ENCODE assay signal across 16 cellular contexts in the genomic region with DNA sequence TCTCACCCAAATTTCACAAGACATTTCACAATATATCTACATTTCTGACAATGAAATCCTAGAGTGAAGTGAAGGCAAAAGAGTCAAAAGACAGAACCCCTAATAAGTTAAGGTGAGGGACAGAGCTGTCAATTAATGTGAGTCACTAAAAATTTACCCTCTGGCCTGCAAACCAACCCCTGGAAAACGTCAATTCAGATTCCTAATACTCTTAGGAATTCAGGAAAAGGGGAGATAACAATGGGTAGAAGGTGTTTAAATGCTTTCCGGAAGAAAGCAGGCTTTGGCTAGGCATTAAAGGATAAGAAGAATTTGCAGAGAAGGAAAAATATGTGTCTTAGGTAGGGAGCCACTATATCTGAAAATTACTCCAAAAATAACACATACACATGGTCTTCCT.
DNase-seq lines count a peak whose midpoint lies in the region; ATAC-seq and TF ChIP-seq lines count a peak whose summit lies in the region.
"Had no signal": no experiment of that assay in that cellular context is flagged by ENCODE, and none has a peak within 500 bp of the region (broad histone marks: within the 10 kb centered on the region; RNA-seq: fewer than 3 reads in every experiment).

No MANE protein-coding gene starts in this region.

- H3K79me2 ChIP-seq in mesendoderm (ENCODE audit: control insufficient read depth, insufficient read depth, low read length), result no peaks in the 10 kb centered on the region

- no peak overlapping the region for H3K18ac ChIP-seq in mesendoderm (ENCODE audit: low read length)

- H3K4me3 ChIP-seq in HUES64 (ENCODE audit: low read length), result no peak overlapping the region
- no peak overlapping the region for H3K4me3 ChIP-seq in RWPE2 (ENCODE audit: severe bottlenecking)
- no peak overlapping the region for H3K4me3 ChIP-seq in mesendoderm (ENCODE audit: low read length)

- no peak overlapping the region for H2BK120ac ChIP-seq in mesendoderm (ENCODE audit: low read depth, low read length)

- no peak overlapping the region for H3K56ac ChIP-seq in mesendoderm (ENCODE audit: low read length)

- no peak overlapping the region for H2BK15ac ChIP-seq in mesendoderm (replicated peaks; ENCODE audit: low read depth)

- H3K27me3 ChIP-seq in HUES64 (ENCODE audit: insufficient read depth, low read length) (no peaks in the 10 kb centered on the region), RWPE2 (ENCODE audit: insufficient read depth, poor library complexity, severe bottlenecking) (no peaks in the 10 kb centered on the region), mesendoderm (ENCODE audit: insufficient read depth, low read length, poor library complexity) (no peaks in the 10 kb centered on the region)

- H4K5ac ChIP-seq in mesendoderm (ENCODE audit: low read length), result no peak overlapping the region

- peak overlapping the region; percentile 25; the same call in 1 of the 2 replicates for H3K27ac ChIP-seq in HUES64 (ENCODE audit: low read depth, low read length)
- H3K27ac ChIP-seq in RWPE2 (ENCODE audit: poor library complexity, severe bottlenecking), result peak overlapping the region; percentile 48
- H3K27ac ChIP-seq in mesendoderm (ENCODE audit: low read depth, low read length), result no peak overlapping the region

- H3K4ac ChIP-seq in mesendoderm (ENCODE audit: low read depth, low read length), result no peak overlapping the region

- H2BK5ac ChIP-seq in mesendoderm (ENCODE audit: low read length), result no peak overlapping the region

- no peak overlapping the region for H4K8ac ChIP-seq in mesendoderm (ENCODE audit: low read depth, low read length)

- ATAC-seq in RWPE2 (ENCODE audit: low read depth) (peak; percentile 85), HG03469 (IDR thresholded peaks at IDR 0.05; ENCODE audit: unreplicated experiment) (no peak)

- no peak overlapping the region for H3K4me2 ChIP-seq in mesendoderm (ENCODE audit: low read length)

- peaks cover 35% of the 10 kb centered on the region for H3K4me1 ChIP-seq in HUES64 (ENCODE audit: insufficient read depth, low read length)
- H3K4me1 ChIP-seq in RWPE2 (ENCODE audit: insufficient read depth, poor library complexity, severe bottlenecking), result peaks cover 7% of the 10 kb centered on the region
- no peaks in the 10 kb centered on the region for H3K4me1 ChIP-seq in mesendoderm (ENCODE audit: control insufficient read depth, low read depth, low read length)

- H3K9ac ChIP-seq in HUES64 (ENCODE audit: low read depth, low read length), result no peak overlapping the region
- no peak overlapping the region for H3K9ac ChIP-seq in mesendoderm (ENCODE audit: low read length)

- H3K9me3 ChIP-seq in HUES64 (ENCODE audit: insufficient read depth, low read depth, low read length) (no peaks in the 10 kb centered on the region), RWPE2 (ENCODE audit: severe bottlenecking) (no peaks in the 10 kb centered on the region)

- WGBS in HUES64, result 33% methylated on average over 1 of the region's 2 CpGs
- no CpG with 5 or more reads among the region's 2 CpGs for WGBS in mesendoderm (ENCODE audit: extremely low coverage, insufficient coverage, low lambda C conversion rate)

- H3K36me3 ChIP-seq in HUES64 (ENCODE audit: insufficient read depth, low read length) (no peaks in the 10 kb centered on the region), RWPE2 (ENCODE audit: low read depth) (no peaks in the 10 kb centered on the region), mesendoderm (ENCODE audit: control insufficient read depth, insufficient read depth, low read length) (no peaks in the 10 kb centered on the region)

- no peak overlapping the region for H2AK5ac ChIP-seq in mesendoderm (ENCODE audit: low read length)

- no peaks in the 10 kb centered on the region for H3K79me1 ChIP-seq in mesendoderm (ENCODE audit: low read length)

- DNase-seq in Daoy (ENCODE audit: low read depth) (peak; percentile 57), RWPE2 (ENCODE audit: low spot score) (no peak), mesendoderm (peak; percentile 84), AG20443 (ENCODE audit: low spot score) (no peak), activated gamma-delta T cell treated with Interleukin-2 at 50 U/mL for 16 hours (no peak)
- no peak for DNase-seq in stimulated activated CD4-positive, alpha-beta T cell treated with anti-CD3 and anti-CD28 coated beads, Interleukin-2, amount 100 ng/mL, for 48 hours
- DNase-seq: C1 segment of cervical spinal cord, DMS79 treated with DMSO at 0.1 percent for 48 hours, H7, KBM-7, NCI-H1436, NCI-H2029 treated with DMSO at 0.1 percent for 48 hours, NCI-H510A treated with DMSO at 0.1 percent for 48 hours, SIG-M5 had no signal

- no peak for TF ChIP-seq CTCF in RWPE2 (IDR thresholded peaks at IDR 0.05; ENCODE audit: poor library complexity, severe bottlenecking)

- no peak overlapping the region for H3K23ac ChIP-seq in mesendoderm (ENCODE audit: low read length)

Comparison
In these comparisons a context has a peak if more than half of its experiments do, and no peak if none do; other contexts are left out.
1. DNase-seq: peak in Daoy (single experiment) and mesendoderm (single experiment); none in RWPE2 (single experiment), stimulated activated CD4-positive, alpha-beta T cell treated with anti-CD3 and anti-CD28 coated beads, Interleukin-2, amount 100 ng/mL, for 48 hours (0 of 2), AG20443 (single experiment) and activated gamma-delta T cell treated with Interleukin-2 at 50 U/mL for 16 hours (single experiment).